Comparison of ENCODE assay signal across 26 cellular contexts in genomic region chr4:9971711-9972110, GRCh38. TPM values are rescaled to one million over a fixed set of nuclear protein-coding genes. Genes with fewer than 3 reads are reported as not detected.
DNase-seq lines count a peak whose midpoint lies in the region; ATAC-seq and TF ChIP-seq lines count a peak whose summit lies in the region.
"Had no signal": no experiment of that assay in that cellular context is flagged by ENCODE, and none has a peak within 500 bp of the region (broad histone marks: within the 10 kb centered on the region; RNA-seq: fewer than 3 reads in every experiment).

No MANE protein-coding gene starts in this region.

- H3K27ac ChIP-seq in CD4-positive, alpha-beta T cell (ENCODE audit: low read depth, low read length): no peak overlapping the region
- no peak overlapping the region for H3K27ac ChIP-seq in colonic mucosa
- H3K27ac ChIP-seq: body of pancreas, ovary, SJCRH30, upper lobe of right lung had no signal

- no peaks in the 10 kb centered on the region for H3K9me3 ChIP-seq in CD4-positive, alpha-beta T cell (ENCODE audit: control insufficient read depth, low read length)
- H3K9me3 ChIP-seq in colonic mucosa: no peaks in the 10 kb centered on the region
- H3K9me3 ChIP-seq: BE2C, body of pancreas, MG63, ovary, SJCRH30, upper lobe of right lung had no signal

- H3K36me3 Mint-ChIP-seq in activated naive CD4-positive, alpha-beta T cell treated with anti-CD3 and anti-CD28 coated beads for 36 hours (ENCODE audit: low read depth): peaks cover 3% of the 10 kb centered on the region
- H3K36me3 Mint-ChIP-seq in CD4-positive, alpha-beta T cell (ENCODE audit: low read depth): peaks cover 6% of the 10 kb centered on the region

- H3K36me3 ChIP-seq in colonic mucosa: no peaks in the 10 kb centered on the region
- H3K36me3 ChIP-seq: BE2C, MG63, ovary, SJCRH30, upper lobe of right lung had no signal

- ATAC-seq in GM18505 (IDR thresholded peaks at IDR 0.05; ENCODE audit: unreplicated experiment): no peak
- no peak for ATAC-seq in CD4-positive, alpha-beta T cell (ENCODE audit: poor library complexity)
- ATAC-seq: activated CD8-positive, alpha-beta T cell treated with anti-CD3 and anti-CD28 coated beads for 36 hours; body of pancreas; K562; upper lobe of right lung had no signal

- H3K27me3 ChIP-seq in CD4-positive, alpha-beta T cell (ENCODE audit: control insufficient read depth, insufficient read depth, low read length): no peaks in the 10 kb centered on the region
- H3K27me3 ChIP-seq in colonic mucosa: no peaks in the 10 kb centered on the region
- H3K27me3 ChIP-seq: body of pancreas, MG63, ovary, SJCRH30, upper lobe of right lung had no signal

- H3K27ac Mint-ChIP-seq in activated naive CD4-positive, alpha-beta T cell treated with anti-CD3 and anti-CD28 coated beads for 36 hours: no peak overlapping the region
- H3K27ac Mint-ChIP-seq in CD4-positive, alpha-beta T cell: no peak overlapping the region
- H3K27ac Mint-ChIP-seq: activated CD8-positive, alpha-beta T cell treated with anti-CD3 and anti-CD28 coated beads for 36 hours; nephron progenitor cell had no signal

- H3K4me1 Mint-ChIP-seq in activated naive CD4-positive, alpha-beta T cell treated with anti-CD3 and anti-CD28 coated beads for 36 hours (ENCODE audit: low read depth): peaks cover 2% of the 10 kb centered on the region
- H3K4me1 Mint-ChIP-seq in CD4-positive, alpha-beta T cell (ENCODE audit: low read depth): no peaks in the 10 kb centered on the region
- H3K4me1 Mint-ChIP-seq: nephron progenitor cell had no signal

- no peaks in the 10 kb centered on the region for H3K27me3 Mint-ChIP-seq in activated naive CD4-positive, alpha-beta T cell treated with anti-CD3 and anti-CD28 coated beads for 36 hours (ENCODE audit: low read depth)
- H3K27me3 Mint-ChIP-seq in CD4-positive, alpha-beta T cell: no peaks in the 10 kb centered on the region
- H3K27me3 Mint-ChIP-seq: activated CD8-positive, alpha-beta T cell treated with anti-CD3 and anti-CD28 coated beads for 36 hours had no signal

- no peak for TF ChIP-seq POLR2A in GM18505 (IDR thresholded peaks at IDR 0.05; ENCODE audit: borderline replicate concordance, extremely low read depth, insufficient read depth, insufficient read length)

- POLR2A ChIA-PET in CD4-positive, alpha-beta T cell (lab: Charles Lee): no interaction called here

- H3K4me1 ChIP-seq in colonic mucosa: no peaks in the 10 kb centered on the region
- H3K4me1 ChIP-seq: BE2C, body of pancreas, SJCRH30, upper lobe of right lung had no signal

- TF ChIP-seq CTCF in CD4-positive, alpha-beta T cell (IDR thresholded peaks at IDR 0.05): no peak
- TF ChIP-seq CTCF in colonic mucosa (IDR thresholded peaks at IDR 0.05): no peak

- CTCF ChIA-PET in activated naive CD4-positive, alpha-beta T cell treated with anti-CD3 and anti-CD28 coated beads for 36 hours (lab: Charles Lee): interaction anchor here (0.7 to 0.8 kb wide), 2 partner anchors 15 to 43 kb away, joined by 3 read pairs; no protein-coding TSS in a partner anchor
- CTCF ChIA-PET in CD4-positive, alpha-beta T cell (lab: Charles Lee): no interaction called here

- intact Hi-C loops in activated naive CD4-positive, alpha-beta T cell treated with anti-CD3 and anti-CD28 coated beads for 36 hours (cut with micrococcal nuclease): no loop called here
- intact Hi-C loops in CD4-positive, alpha-beta T cell (cut with DNase I, micrococcal nuclease): no loop called here
- intact Hi-C loops in colonic mucosa (cut with DNase I): no loop called here

- no peak overlapping the region for H3K4me3 ChIP-seq in colonic mucosa
- H3K4me3 ChIP-seq: body of pancreas, K562, MG63, ovary, SJCRH30, smooth muscle cell, upper lobe of right lung had no signal

- H3K9ac ChIP-seq in colonic mucosa (ENCODE audit: low read depth in 2 of 2, low read length in 2 of 2): no peak overlapping the region

- H3K4me3 Mint-ChIP-seq in activated naive CD4-positive, alpha-beta T cell treated with anti-CD3 and anti-CD28 coated beads for 36 hours: no peak overlapping the region
- H3K4me3 Mint-ChIP-seq in CD4-positive, alpha-beta T cell: no peak overlapping the region
- H3K4me3 Mint-ChIP-seq: activated CD8-positive, alpha-beta T cell treated with anti-CD3 and anti-CD28 coated beads for 36 hours; nephron progenitor cell had no signal

- H3K9me3 Mint-ChIP-seq in activated naive CD4-positive, alpha-beta T cell treated with anti-CD3 and anti-CD28 coated beads for 36 hours: peaks cover 10% of the 10 kb centered on the region
- peaks cover 3% of the 10 kb centered on the region for H3K9me3 Mint-ChIP-seq in CD4-positive, alpha-beta T cell

- DNase-seq in NCI-H2171 treated with DMSO at 0.1 percent for 48 hours (lab: John Stamatoyannopoulos, UW): peak; percentile 17
- no peak for DNase-seq in NCI-H2171 (lab: John Stamatoyannopoulos, UW)
- DNase-seq in NCI-H2029 treated with DMSO at 0.1 percent for 48 hours (lab: John Stamatoyannopoulos, UW): peak; percentile 61
- peak; percentile 70 for DNase-seq in NCI-H774 (lab: John Stamatoyannopoulos, UW)
- no peak for DNase-seq in activated naive CD4-positive, alpha-beta T cell treated with anti-CD3 and anti-CD28 coated beads for 36 hours
- no peak for DNase-seq in CD4-positive, alpha-beta T cell
- no peak for DNase-seq in colonic mucosa
- DNase-seq: activated CD4-positive, alpha-beta T cell treated with anti-CD3 and anti-CD28 coated beads for 1 hour; activated CD8-positive, alpha-beta T cell treated with anti-CD3 and anti-CD28 coated beads for 36 hours; activated effector memory CD4-positive, alpha-beta T cell treated with anti-CD3 and anti-CD28 coated beads, Interleukin-2, amount 50 U/mL, for 16 hours; activated T-cell treated with anti-CD3 and anti-CD28 coated beads for 4 hours; BE2C; EL; MG63; NCI-H2227 treated with DMSO at 0.1 percent for 48 hours; nephron progenitor cell; ovary; retina; SJCRH30; stimulated activated CD4-positive, alpha-beta T cell treated with anti-CD3 and anti-CD28 coated beads, Interleukin-2, amount 100 ng/mL, for 24 hours; substantia nigra; upper lobe of right lung had no signal

RNA-seq across cellular contexts. Expression of gene SLC2A9, which starts 49.6 kb away (rescaled TPM):
- under 1 TPM; 0.43 to 0.86 TPM for total RNA-seq in activated naive CD4-positive, alpha-beta T cell treated with anti-CD3 and anti-CD28 coated beads for 36 hours
- total RNA-seq in CD4-positive, alpha-beta T cell: 1 to 10 TPM; 2.2 to 3.6 TPM
- total RNA-seq in colonic mucosa: 1 to 10 TPM; 4.3 to 6.8 TPM

Comparison
In these comparisons a context has a peak if more than half of its experiments do, and no peak if none do; other contexts are left out.
1. DNase-seq: peak in NCI-H2171 treated with DMSO at 0.1 percent for 48 hours (single experiment), NCI-H2029 treated with DMSO at 0.1 percent for 48 hours (single experiment) and NCI-H774 (single experiment); none in NCI-H2171 (single experiment), activated naive CD4-positive, alpha-beta T cell treated with anti-CD3 and anti-CD28 coated beads for 36 hours (single experiment), CD4-positive, alpha-beta T cell (0 of 10) and colonic mucosa (single experiment).